In the genomic region with DNA sequence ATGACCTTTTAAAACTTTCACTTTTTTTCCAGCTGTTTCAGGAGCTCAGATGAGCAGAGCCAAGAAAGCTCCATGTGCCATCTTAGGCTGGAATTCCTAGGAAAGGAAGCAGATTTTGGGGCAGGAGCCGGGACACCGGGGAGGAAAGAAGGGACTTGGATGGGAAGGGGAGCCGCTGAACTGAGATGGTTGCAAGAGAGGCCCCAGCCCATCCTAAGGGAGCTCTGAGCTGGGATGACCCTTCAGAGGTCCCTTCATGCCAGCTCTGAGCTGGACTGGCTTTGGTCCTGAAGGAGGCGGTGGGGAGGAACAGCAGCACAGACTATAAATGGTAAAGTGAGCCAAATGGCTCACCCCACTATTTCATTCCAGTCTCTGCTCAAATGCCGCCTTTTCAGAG, we compare ENCODE assay signal across 37 cellular contexts. TPM values are rescaled to one million over a fixed set of nuclear protein-coding genes. Genes with fewer than 3 reads are reported as not detected.
"Had no signal": no experiment of that assay in that cellular context is flagged by ENCODE, and none has a peak within 500 bp of the region (broad histone marks: within the 10 kb centered on the region; RNA-seq: fewer than 3 reads in every experiment).

No MANE protein-coding gene starts in this region.

- ATAC-seq: activated naive CD4-positive, alpha-beta T cell treated with anti-CD3 and anti-CD28 coated beads, Interleukin-2, amount 50 U/mL, for 72 hours; activated T-cell treated with anti-CD3 and anti-CD28 coated beads, Interleukin-2, amount 50 U/mL, for 4 hours; body of pancreas; PC-3 had no signal

- H3K4me1 ChIP-seq: breast epithelium had no signal

- H3K27me3 ChIP-seq: adrenal gland, body of pancreas had no signal

- H3K36me3 ChIP-seq: adrenal gland, breast epithelium, MG63 had no signal

- H3K27ac ChIP-seq: adrenal gland, body of pancreas, breast epithelium, RWPE1, VCaP had no signal

- H3K4me3 ChIP-seq: adrenal gland, body of pancreas, breast epithelium, MG63 had no signal

- DNase-seq: activated B cell treated with CpG ODN at 0.5 μM for 24 hours; activated CD4-positive, alpha-beta memory T cell treated with anti-CD3 and anti-CD28 coated beads for 36 hours; activated CD4-positive, alpha-beta T cell treated with anti-CD3 and anti-CD28 coated beads for 4 hours; activated CD4-positive, alpha-beta T cell treated with anti-CD3 and anti-CD28 coated beads, Interleukin-2, amount 50 U/mL, for 1 hour; activated CD4-positive, CD25-positive, alpha-beta regulatory T cell treated with anti-CD3 and anti-CD28 coated beads, Interleukin-2, amount 50 U/mL, for 72 hours; activated CD8-positive, alpha-beta memory T cell treated with anti-CD3 and anti-CD28 coated beads, Interleukin-2, amount 50 U/mL, for 4 hours; activated gamma-delta T cell treated with Interleukin-2 at 50 U/mL for 16 hours; activated naive CD4-positive, alpha-beta T cell treated with anti-CD3 and anti-CD28 coated beads for 36 hours; activated T-cell treated with anti-CD3 and anti-CD28 coated beads for 4 hours; activated T-cell treated with anti-CD3 and anti-CD28 coated beads, Interleukin-2, amount 50 U/mL, for 4 hours; adrenal gland; body of pancreas; caudate nucleus; Kasumi-1; KG1; MG63; NCI-H1092; NCI-H1436 treated with DMSO at 0.1 percent for 48 hours; NCI-H1694 treated with DMSO at 0.1 percent for 48 hours; NCI-H2029; NCI-H345; NCI-H524 treated with DMSO at 0.1 percent for 48 hours; NCI-H748 treated with DMSO at 0.1 percent for 48 hours; NK-92 treated with Interleukin-12 subunit alpha and Interleukin-12 subunit beta, amount 100 ng/mL, for 24 hours; Right ventricle myocardium superior; SW 1271; T-helper 1 cell; T-helper 2 cell; T-helper 9 cell had no signal

- H3K9me3 ChIP-seq: adrenal gland, body of pancreas, breast epithelium, MG63 had no signal

RNA-seq across cellular contexts. Expression of a gene that starts 19.9 kb away (rescaled TPM):
- total RNA-seq: activated B cell treated with CpG ODN at 0.5 μM for 24 hours; activated CD4-positive, alpha-beta memory T cell treated with anti-CD3 and anti-CD28 coated beads for 36 hours; activated naive CD4-positive, alpha-beta T cell treated with anti-CD3 and anti-CD28 coated beads, Interleukin-2, amount 50 U/mL, for 72 hours; activated T-cell treated with anti-CD3 and anti-CD28 coated beads, Interleukin-2, amount 50 U/mL, for 4 hours; activated T-helper 1 cell treated with anti-CD3 and anti-CD28 coated beads, Interleukin-12 subunit alpha, Interleukin-12 subunit beta, Interleukin-2, Interleukin-4 antibody, amounts not matched to agents 30 ng/mL and 10 ng/mL and 1 ng/mL, durations not matched to agents 14 hours and 24 hours and 36 hours; astrocyte; body of pancreas; breast epithelium; PC-3; Right ventricle myocardium superior had no signal

RNA-seq across cellular contexts. Expression of a gene that starts 55.2 kb away (rescaled TPM):
- total RNA-seq: activated B cell treated with CpG ODN at 0.5 μM for 24 hours; activated CD4-positive, alpha-beta memory T cell treated with anti-CD3 and anti-CD28 coated beads for 36 hours; activated naive CD4-positive, alpha-beta T cell treated with anti-CD3 and anti-CD28 coated beads for 36 hours; activated naive CD4-positive, alpha-beta T cell treated with anti-CD3 and anti-CD28 coated beads, Interleukin-2, amount 50 U/mL, for 72 hours; activated T-cell treated with anti-CD3 and anti-CD28 coated beads, Interleukin-2, amount 50 U/mL, for 4 hours; activated T-helper 1 cell treated with anti-CD3 and anti-CD28 coated beads, Interleukin-12 subunit alpha, Interleukin-12 subunit beta, Interleukin-2, Interleukin-4 antibody, amounts not matched to agents 30 ng/mL and 10 ng/mL and 1 ng/mL, durations not matched to agents 14 hours and 24 hours and 36 hours; adrenal gland; astrocyte; body of pancreas; breast epithelium; NCI-H460; PC-3; Right ventricle myocardium superior had no signal
